In genomic region chr3:71580636-71581215, GRCh38 we compare ENCODE assay signal across 8 cellular contexts. TPM values are rescaled to one million over a fixed set of nuclear protein-coding genes. Genes with fewer than 3 reads are reported as not detected.
DNase-seq lines count a peak whose midpoint lies in the region; TF ChIP-seq lines count a peak whose summit lies in the region.

No MANE protein-coding gene starts in this region.

- peak overlapping the region; percentile 75 to 94 (median 86) for H3K4me3 Mint-ChIP-seq in CD4-positive, alpha-beta memory T cell
- H3K4me3 Mint-ChIP-seq in endodermal cell, result peak overlapping the region; percentile 87

- H2AFZ ChIP-seq in neuron (ENCODE audit: low read depth, low read length), result no peak overlapping the region

- POLR2A ChIA-PET in CD4-positive, alpha-beta memory T cell (lab: Charles Lee; ENCODE audit: partially characterized antibody), result no interaction called here

- H3K36me3 ChIP-seq in CD4-positive, alpha-beta memory T cell (ENCODE audit: insufficient read depth, low read length), result no peaks in the 10 kb centered on the region
- no peaks in the 10 kb centered on the region for H3K36me3 ChIP-seq in endodermal cell (ENCODE audit: control insufficient read depth, insufficient read depth, low read length)
- no peaks in the 10 kb centered on the region for H3K36me3 ChIP-seq in neuron (ENCODE audit: insufficient read depth, low read length)

- H3K4me3 ChIP-seq in CD4-positive, alpha-beta memory T cell (ENCODE audit: low read length in 2 of 2), result peak overlapping the region; percentile 29 to 65
- H3K4me3 ChIP-seq in endodermal cell (ENCODE audit: low read length), result peak overlapping the region; percentile 84
- H3K4me3 ChIP-seq in neuron (ENCODE audit: low read length), result peak overlapping the region; percentile 81

- DNase-seq in CD4-positive, alpha-beta memory T cell, result no peak
- DNase-seq in NCI-H69 (lab: John Stamatoyannopoulos, UW) (peak; percentile 54), endodermal cell (no peak), activated gamma-delta T cell (lab: John Stamatoyannopoulos, UW) (no peak), NK-92 (lab: John Stamatoyannopoulos, UW; ENCODE audit: unreplicated experiment) (no peak), NCI-H1694 (lab: John Stamatoyannopoulos, UW) (no peak), glomerular visceral epithelial cell (ENCODE audit: extremely low spot score) (no peak)

- peaks cover 5 to 18% of the 10 kb centered on the region in 2 donors for H3K36me3 Mint-ChIP-seq in CD4-positive, alpha-beta memory T cell
- H3K36me3 Mint-ChIP-seq in endodermal cell (ENCODE audit: low read depth), result peaks cover 3% of the 10 kb centered on the region

- H3K27ac ChIP-seq in CD4-positive, alpha-beta memory T cell (ENCODE audit: low read depth, low read length), result no peak overlapping the region
- H3K27ac ChIP-seq in endodermal cell (ENCODE audit: low read depth, low read length), result no peak overlapping the region

- H3K4me1 Mint-ChIP-seq in CD4-positive, alpha-beta memory T cell, result peaks cover 10 to 41% (median 18%) of the 10 kb centered on the region in 4 donors
- peaks cover 46% of the 10 kb centered on the region for H3K4me1 Mint-ChIP-seq in endodermal cell

- no peaks in the 10 kb centered on the region for H3K9me3 Mint-ChIP-seq in CD4-positive, alpha-beta memory T cell
- H3K9me3 Mint-ChIP-seq in endodermal cell, result no peaks in the 10 kb centered on the region

- peak overlapping the region in 6 of 7 donors; percentile 3 to 95 (median 61) for H3K27ac Mint-ChIP-seq in CD4-positive, alpha-beta memory T cell
- H3K27ac Mint-ChIP-seq in endodermal cell, result no peak overlapping the region

- WGBS in endodermal cell (ENCODE audit: insufficient coverage in 1 of 2, insufficient read length in 1 of 2), 2 experiments, result 42 to 62% methylated on average over 4 to 7 of the region's 7 CpGs

- no peaks in the 10 kb centered on the region for H3K27me3 ChIP-seq in CD4-positive, alpha-beta memory T cell (ENCODE audit: insufficient read depth, low read length)
- H3K27me3 ChIP-seq in endodermal cell (ENCODE audit: control insufficient read depth, insufficient read depth, low read length, poor library complexity, severe bottlenecking), result peaks cover 5% of the 10 kb centered on the region
- no peaks in the 10 kb centered on the region for H3K27me3 ChIP-seq in neuron (ENCODE audit: insufficient read depth, low read length)

- intact Hi-C loops in CD4-positive, alpha-beta memory T cell (cut with micrococcal nuclease), result loop anchor here (5.0 to 10.0 kb wide), 8 partner anchors 122 to 864 kb away; partner anchors contain the start of gene RYBP

- peaks cover 19% of the 10 kb centered on the region for H3K4me1 ChIP-seq in CD4-positive, alpha-beta memory T cell (ENCODE audit: insufficient read depth, low read length)
- H3K4me1 ChIP-seq in endodermal cell (ENCODE audit: control insufficient read depth, insufficient read depth, low read length) (no peaks in the 10 kb centered on the region), neuron (ENCODE audit: insufficient read depth, low read length) (peaks cover 31% of the 10 kb centered on the region)

- no peaks in the 10 kb centered on the region for H3K27me3 Mint-ChIP-seq in CD4-positive, alpha-beta memory T cell
- H3K27me3 Mint-ChIP-seq in endodermal cell (ENCODE audit: insufficient read depth), result no peaks in the 10 kb centered on the region

- CTCF ChIA-PET in CD4-positive, alpha-beta memory T cell (lab: Charles Lee; ENCODE audit: partially characterized antibody), result interaction anchor here (0.7 kb wide), 1 partner anchor 328 kb away, joined by 3 read pairs; no protein-coding TSS in a partner anchor

- TF ChIP-seq CTCF in endodermal cell (conservative IDR thresholded peaks at IDR 0.05), result no peak

- H3K9me3 ChIP-seq in CD4-positive, alpha-beta memory T cell (ENCODE audit: control insufficient read depth in 1 of 2, low read length in 2 of 2), result no peaks in the 10 kb centered on the region
- no peaks in the 10 kb centered on the region for H3K9me3 ChIP-seq in endodermal cell (ENCODE audit: control insufficient read depth, low read length)
- no peaks in the 10 kb centered on the region for H3K9me3 ChIP-seq in neuron (ENCODE audit: low read length)

- no peak overlapping the region for H3K9ac ChIP-seq in endodermal cell (ENCODE audit: extremely low read depth, low read length, poor library complexity, severe bottlenecking)

RNA-seq across cellular contexts. Expression of gene FOXP1, which starts 2.8 kb away (rescaled TPM):
- total RNA-seq in CD4-positive, alpha-beta memory T cell, result 100 to 1,000 TPM; 290 to 348 TPM
- polyA plus RNA-seq in CD4-positive, alpha-beta memory T cell, result 100 to 1,000 TPM; 189 to 267 TPM
- 10 to 100 TPM; 41.7 to 94.3 TPM for total RNA-seq in endodermal cell
- 31.4 TPM for polyA plus RNA-seq in endodermal cell (2013, experiment 1 of 2)
- 32.3 TPM for polyA plus RNA-seq in endodermal cell (2013, experiment 2 of 2)
